ENCODE assay signal across 1 cellular context in the genomic region with DNA sequence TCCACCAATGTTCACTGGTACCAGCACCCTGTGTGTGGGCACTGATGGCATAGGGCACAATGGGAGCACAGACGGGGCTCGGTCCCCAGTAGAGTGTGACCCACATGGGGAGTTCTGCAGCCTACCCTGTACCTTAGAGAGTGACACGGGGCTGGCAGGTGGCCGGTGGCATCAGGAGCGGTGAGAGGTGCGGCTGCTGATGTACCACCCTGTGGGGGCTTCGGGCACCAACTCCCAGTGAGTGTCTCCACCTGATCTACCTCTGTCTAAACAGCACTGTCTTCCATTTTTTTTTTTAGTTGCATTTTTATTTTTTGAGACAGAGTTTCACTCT.
TF ChIP-seq lines count a peak whose summit lies in the region.

No MANE protein-coding gene starts in this region.

TF ChIP-seq in H1, 55 proteins besides CTCF, POLR2A, EP300 and RAD21:
- no peak for TF ChIP-seq CTBP2 (IDR thresholded peaks at IDR 0.05; ENCODE audit: borderline replicate concordance, insufficient read depth, insufficient read length, low read length)
- no peak for TF ChIP-seq TAF7 (optimal IDR thresholded peaks at IDR 0.05; ENCODE audit: borderline replicate concordance, low read depth, low read length)
- no peak for TF ChIP-seq TEAD4 (IDR thresholded peaks at IDR 0.05; ENCODE audit: low read depth, low read length)
